1 cellular context compared by ENCODE assay signal in genomic region chr14:71358209-71358931, GRCh38.
TF ChIP-seq lines count a peak whose summit lies in the region.

No MANE protein-coding gene starts in this region.

TF ChIP-seq in GM12878, 131 proteins besides CTCF, POLR2A, EP300 and RAD21 (continues in another document):
- TF ChIP-seq MEF2A (IDR thresholded peaks at IDR 0.05; ENCODE audit: insufficient read depth, low read depth, low read length) (peak; percentile 90), CEBPZ (IDR thresholded peaks at IDR 0.05; ENCODE audit: low read depth, low read length) (no peak), BCLAF1 (IDR thresholded peaks at IDR 0.05) (no peak), STAT3 (IDR thresholded peaks at IDR 0.05; ENCODE audit: low read depth, low read length) (no peak), DPF2 (IDR thresholded peaks at IDR 0.05) (no peak), RUNX3 (IDR thresholded peaks at IDR 0.05; ENCODE audit: low read length) (peak; percentile 30; the same call in 1 of the 2 replicates), PAX5 (IDR thresholded peaks at IDR 0.05; ENCODE audit: borderline replicate concordance, low read depth, low read length) (peak; percentile 64; the same call in 1 of the 2 replicates), KAT2A (conservative IDR thresholded peaks at IDR 0.05; ENCODE audit: control insufficient read depth, low read depth, low read length) (no peak), CHD2 (IDR thresholded peaks at IDR 0.05; ENCODE audit: borderline replicate concordance, low read depth, low read length) (0 out of 2 replicates have a peak, but pooled peaks have one; percentile 39), ZBED1 (IDR thresholded peaks at IDR 0.05; ENCODE audit: borderline replicate concordance) (0 out of 2 replicates have a peak, but pooled peaks have one; percentile 25), IKZF1 (conservative IDR thresholded peaks at IDR 0.05) (peak; percentile 50), BHLHE40 (IDR thresholded peaks at IDR 0.05; ENCODE audit: borderline replicate concordance in 1 of 2, low read depth in 2 of 2, low read length in 1 of 2) (peak in 1 of 2 experiments; percentile 59; a peak in 1 of 4 replicates), ELK1 (IDR thresholded peaks at IDR 0.05; ENCODE audit: low read depth, low read length) (no peak), CREM (IDR thresholded peaks at IDR 0.05; ENCODE audit: low read depth) (peak; percentile 76; the same call in 1 of the 2 replicates), SKIL (IDR thresholded peaks at IDR 0.05; ENCODE audit: low read depth, poor library complexity, severe bottlenecking) (peak; percentile 75), E4F1 (IDR thresholded peaks at IDR 0.05; ENCODE audit: borderline replicate concordance, partially characterized antibody) (no peak), SIN3A (IDR thresholded peaks at IDR 0.05; ENCODE audit: low read depth, low read length) (no peak), CEBPB (IDR thresholded peaks at IDR 0.05; ENCODE audit: borderline replicate concordance in 1 of 2, low read depth in 2 of 2, low read length in 2 of 2) (no peak), JUNB (IDR thresholded peaks at IDR 0.05) (0 out of 2 replicates have a peak, but pooled peaks have one; percentile 6), MTA2 (IDR thresholded peaks at IDR 0.05; ENCODE audit: low read depth) (peak; percentile 57; the same call in 1 of the 2 replicates), IRF5 (IDR thresholded peaks at IDR 0.05; ENCODE audit: borderline replicate concordance) (no peak), RCOR1 (conservative IDR thresholded peaks at IDR 0.05; ENCODE audit: low read depth, low read length) (no peak), NFIC (IDR thresholded peaks at IDR 0.05; ENCODE audit: low read depth, low read length) (peak; percentile 62; the same call in 1 of the 2 replicates), KLF5 (IDR thresholded peaks at IDR 0.05; ENCODE audit: partially characterized antibody) (no peak), ZNF384 (IDR thresholded peaks at IDR 0.05; ENCODE audit: borderline replicate concordance, low read depth, low read length) (no peak), RELB (IDR thresholded peaks at IDR 0.05; ENCODE audit: low read depth) (peak; percentile 60; the same call in 1 of the 2 replicates), PML (IDR thresholded peaks at IDR 0.05; ENCODE audit: low read length) (0 out of 2 replicates have a peak, but pooled peaks have one; percentile 34), E2F8 (IDR thresholded peaks at IDR 0.05; ENCODE audit: low read depth, partially characterized antibody) (no peak), RELA (IDR thresholded peaks at IDR 0.05; ENCODE audit: borderline replicate concordance, partially characterized antibody) (no peak), TCF7 (IDR thresholded peaks at IDR 0.05; ENCODE audit: borderline replicate concordance) (peak; percentile 16; the same call in 1 of the 2 replicates), CREB1 (IDR thresholded peaks at IDR 0.05; ENCODE audit: low read depth) (peak; percentile 84), IKZF2 (IDR thresholded peaks at IDR 0.05) (peak; percentile 66 to 71; a peak in 3 of 4 replicates), CBX5 (IDR thresholded peaks at IDR 0.05; ENCODE audit: low read depth) (0 out of 2 replicates have a peak, but pooled peaks have one; percentile 24), ATF2 (IDR thresholded peaks at IDR 0.05; ENCODE audit: low read length) (peak; percentile 47), MYC (IDR thresholded peaks at IDR 0.05; ENCODE audit: insufficient read depth, insufficient read length, insufficient replicate concordance, low read length, severe bottlenecking) (no peak), POLR2AphosphoS5 (IDR thresholded peaks at IDR 0.05; ENCODE audit: low read length) (no peak), ATF3 (IDR thresholded peaks at IDR 0.05; ENCODE audit: borderline replicate concordance, extremely low read depth, low read depth, low read length) (no peak), FOXM1 (IDR thresholded peaks at IDR 0.05; ENCODE audit: low read depth, low read length) (peak; percentile 30; the same call in 1 of the 2 replicates)
